ENCODE assay signal across 1 cellular context in the genomic region with DNA sequence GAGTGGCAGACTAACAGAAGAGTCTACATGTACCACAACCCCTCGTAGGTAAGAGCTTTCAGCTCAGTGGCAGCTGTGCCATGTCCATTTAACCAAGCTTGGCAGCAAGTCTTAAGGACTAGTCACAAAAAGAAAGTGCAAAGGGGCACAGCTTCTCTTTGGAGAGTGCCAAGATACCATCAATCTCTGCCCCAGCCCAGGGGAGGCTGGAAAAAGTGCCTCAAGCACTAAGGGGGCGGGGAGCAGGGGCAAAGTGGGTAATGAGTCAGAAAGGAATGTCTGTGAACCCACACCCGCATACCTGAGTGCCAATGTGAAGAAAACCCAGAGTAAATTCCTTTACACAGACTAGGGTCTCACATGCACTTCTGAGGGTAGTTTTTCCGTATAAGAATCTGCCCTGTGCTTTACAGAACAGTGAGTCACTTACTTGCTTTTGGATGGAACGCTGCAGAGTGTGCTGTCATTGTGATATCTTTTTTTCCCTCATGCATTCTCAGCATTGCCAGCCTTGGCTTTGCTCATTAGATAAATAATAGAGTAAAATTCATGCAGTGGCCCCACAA.
TF ChIP-seq lines count a peak whose summit lies in the region.

No MANE protein-coding gene starts in this region.

TF ChIP-seq in HepG2, 621 proteins besides CTCF, POLR2A, EP300 and RAD21 (continued from another document):
- 0 out of 2 replicates have a peak, but pooled peaks have one; percentile 8 for TF ChIP-seq ARID5B (CRISPR knock-in tag; IDR thresholded peaks at IDR 0.05)
- peak; percentile 45; the same call in 1 of the 2 replicates for TF ChIP-seq FOSL2 (CRISPR knock-in tag; IDR thresholded peaks at IDR 0.05)
- no peak for TF ChIP-seq ZNF652 (CRISPR knock-in tag; IDR thresholded peaks at IDR 0.05; ENCODE audit: borderline replicate concordance, low read depth)
- TF ChIP-seq FUBP1 (CRISPR knock-in tag; IDR thresholded peaks at IDR 0.05; ENCODE audit: borderline replicate concordance), result no peak
- no peak for TF ChIP-seq MXI1 (IDR thresholded peaks at IDR 0.05; ENCODE audit: borderline replicate concordance, low read depth, low read length)
- TF ChIP-seq ZC3H13 (CRISPR knock-in tag; IDR thresholded peaks at IDR 0.05), result no peak
- no peak for TF ChIP-seq BRCA1 (CRISPR knock-in tag; IDR thresholded peaks at IDR 0.05)
- TF ChIP-seq, protein P1, sequence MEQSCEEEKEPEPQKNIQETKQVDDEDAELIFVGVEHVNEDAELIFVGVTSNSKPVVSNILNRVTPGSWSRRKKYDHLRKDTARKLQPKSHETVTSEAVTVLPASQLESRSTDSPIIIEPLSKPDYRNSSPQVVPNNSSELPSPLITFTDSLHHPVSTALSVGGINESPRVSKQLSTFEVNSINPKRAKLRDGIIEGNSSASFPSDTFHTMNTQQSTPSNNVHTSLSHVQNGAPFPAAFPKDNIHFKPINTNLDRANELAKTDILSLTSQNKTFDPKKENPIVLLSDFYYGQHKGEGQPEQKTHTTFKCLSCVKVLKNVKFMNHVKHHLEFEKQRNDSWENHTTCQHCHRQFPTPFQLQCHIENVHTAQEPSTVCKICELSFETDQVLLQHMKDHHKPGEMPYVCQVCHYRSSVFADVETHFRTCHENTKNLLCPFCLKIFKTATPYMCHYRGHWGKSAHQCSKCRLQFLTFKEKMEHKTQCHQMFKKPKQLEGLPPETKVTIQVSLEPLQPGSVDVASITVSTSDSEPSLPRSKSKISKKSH (CRISPR knock-in tag; IDR thresholded peaks at IDR 0.05; ENCODE audit: borderline replicate concordance), result no peak
